ENCODE assay signal across 17 cellular contexts in the genomic region with DNA sequence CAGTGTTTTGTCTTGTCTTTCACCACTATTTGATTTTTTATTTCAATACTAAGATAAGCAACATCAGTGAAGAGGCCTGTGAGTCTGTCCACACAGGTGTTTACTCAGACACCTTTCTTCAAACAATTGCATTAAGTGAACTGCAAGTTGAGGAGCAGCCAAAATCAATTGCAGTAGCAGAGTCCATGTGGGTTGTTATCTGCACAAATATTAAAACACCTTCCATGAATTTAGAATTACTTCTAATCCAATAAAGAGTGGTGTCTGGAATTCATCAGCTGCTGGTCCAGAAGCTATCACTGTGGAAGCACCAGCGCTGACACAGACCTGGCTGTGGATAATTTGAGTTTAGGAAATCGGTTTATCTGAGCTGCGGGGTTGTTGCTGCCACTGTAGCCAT.
"Had no signal": no experiment of that assay in that cellular context is flagged by ENCODE, and none has a peak within 500 bp of the region (broad histone marks: within the 10 kb centered on the region; RNA-seq: fewer than 3 reads in every experiment).

No MANE protein-coding gene starts in this region.

- H3K4me3 ChIP-seq: colonic mucosa, hepatocyte, right atrium auricular region had no signal

- H3K9me3 ChIP-seq: colonic mucosa, neutrophil, right atrium auricular region had no signal

- H3K36me3 Mint-ChIP-seq: naive thymus-derived CD8-positive, alpha-beta T cell had no signal

- ATAC-seq: naive thymus-derived CD8-positive, alpha-beta T cell had no signal

- H3K27ac Mint-ChIP-seq: endodermal cell; naive thymus-derived CD8-positive, alpha-beta T cell had no signal

- H3K27me3 Mint-ChIP-seq: naive thymus-derived CD8-positive, alpha-beta T cell had no signal

- H2AFZ ChIP-seq: hepatocyte had no signal

- H3K4me2 ChIP-seq: hepatocyte had no signal

- H3K36me3 ChIP-seq: colonic mucosa, neutrophil, right atrium auricular region had no signal

- H3K4me1 ChIP-seq: colonic mucosa, right atrium auricular region had no signal

- H3K9me3 Mint-ChIP-seq: endodermal cell had no signal

- DNase-seq: colonic mucosa; effector CD4-positive, alpha-beta T cell; endodermal cell; foreskin melanocyte; head of caudate nucleus; kidney; left cardiac atrium; mammary epithelial cell; naive thymus-derived CD8-positive, alpha-beta T cell; posterior cingulate gyrus; small intestine; stimulated activated CD4-positive, alpha-beta T cell treated with anti-CD3 and anti-CD28 coated beads, Interleukin-2, amount 100 ng/mL, for 48 hours; stimulated activated naive CD4-positive, alpha-beta T cell treated with Interleukin-2 at 50 U/mL for 16 hours; trophoblast cell had no signal

- H3K27me3 ChIP-seq: colonic mucosa, hepatocyte, neutrophil, right atrium auricular region had no signal

- H3K79me2 ChIP-seq: hepatocyte had no signal

- H3K27ac ChIP-seq: colonic mucosa, hepatocyte, neutrophil, right atrium auricular region had no signal

- H3K4me3 Mint-ChIP-seq: endodermal cell; naive thymus-derived CD8-positive, alpha-beta T cell had no signal
